9 cellular contexts compared by ENCODE assay signal in the genomic region with DNA sequence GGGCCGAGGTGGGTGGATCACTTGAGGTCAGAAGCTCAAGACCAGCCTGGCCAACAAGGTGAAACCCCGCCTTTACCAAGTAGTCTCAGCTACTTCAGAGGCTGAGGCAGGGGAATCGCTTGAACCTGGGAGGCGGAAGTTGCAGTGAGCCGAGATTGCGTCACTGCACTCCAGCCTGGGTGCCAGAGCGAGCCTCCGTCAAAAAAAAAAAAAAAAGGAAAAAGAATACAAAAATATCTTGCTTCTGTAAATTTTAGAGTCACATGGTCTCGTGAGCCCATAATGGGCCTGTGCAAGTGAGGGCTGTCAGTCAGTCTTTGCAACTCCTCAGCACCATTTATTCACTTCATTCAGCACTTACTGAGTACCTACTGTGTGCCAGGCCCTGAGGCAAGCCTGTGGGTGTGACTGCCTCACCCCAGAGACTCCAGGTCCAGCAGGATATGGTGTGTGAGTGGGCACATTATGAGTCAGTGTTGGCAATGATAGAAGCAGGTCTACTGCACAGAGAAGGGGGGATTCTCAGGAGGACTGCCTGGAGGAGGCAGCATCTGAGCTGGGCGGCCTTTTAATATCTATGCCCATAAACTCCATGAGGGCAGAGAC. TPM values are rescaled to one million over a fixed set of nuclear protein-coding genes. Genes with fewer than 3 reads are reported as not detected.
DNase-seq lines count a peak whose midpoint lies in the region; ATAC-seq, FAIRE-seq and TF ChIP-seq lines count a peak whose summit lies in the region.
"Had no signal": no experiment of that assay in that cellular context is flagged by ENCODE, and none has a peak within 500 bp of the region (broad histone marks: within the 10 kb centered on the region; RNA-seq: fewer than 3 reads in every experiment).

No MANE protein-coding gene starts in this region.

- POLR2A ChIA-PET in naive thymus-derived CD8-positive, alpha-beta T cell (lab: Charles Lee) = interaction anchor here (0.5 kb wide), 1 partner anchor 17 kb away, joined by 4 read pairs; no protein-coding TSS in a partner anchor

- H3K27me3 ChIP-seq in WERI-Rb-1 (ENCODE audit: insufficient read depth, low read depth, severe bottlenecking) (no peaks in the 10 kb centered on the region), SJCRH30 (no peaks in the 10 kb centered on the region)

- H3K36me3 ChIP-seq in WERI-Rb-1 = no peaks in the 10 kb centered on the region
- H3K36me3 ChIP-seq in SJCRH30 = no peaks in the 10 kb centered on the region

- peak; percentile 56 for FAIRE-seq in GM12891 (lab: Jason Lieb, UNC)

- H3K27me3 Mint-ChIP-seq in naive thymus-derived CD8-positive, alpha-beta T cell = peaks cover 0 to 10% (median 6%) of the 10 kb centered on the region in 5 donors
- peaks cover 37% of the 10 kb centered on the region for H3K27me3 Mint-ChIP-seq in activated T-helper 2 cell treated with anti-CD3 and anti-CD28 coated beads, Interferon-gamma antibody, Interleukin-2, Interleukin-4, amounts not matched to agents 10 μg/mL and 5 μg/mL and 100 μg/mL, durations not matched to agents 14 hours and 24 hours and 36 hours (ENCODE audit: low read depth)

- no peaks in the 10 kb centered on the region for H3K36me3 Mint-ChIP-seq in activated naive CD4-positive, alpha-beta T cell treated with anti-CD3 and anti-CD28 coated beads, Interleukin-2, amount 50 U/mL, for 72 hours
- no peaks in the 10 kb centered on the region for H3K36me3 Mint-ChIP-seq in naive thymus-derived CD8-positive, alpha-beta T cell
- H3K36me3 Mint-ChIP-seq in activated T-helper 2 cell treated with anti-CD3 and anti-CD28 coated beads, Interferon-gamma antibody, Interleukin-2, Interleukin-4, amounts not matched to agents 10 μg/mL and 5 μg/mL and 100 μg/mL, durations not matched to agents 14 hours and 24 hours and 36 hours (ENCODE audit: low read depth) = no peaks in the 10 kb centered on the region

- H3K27ac Mint-ChIP-seq in activated naive CD4-positive, alpha-beta T cell treated with anti-CD3 and anti-CD28 coated beads, Interleukin-2, amount 50 U/mL, for 72 hours = peak overlapping the region; percentile 40 to 55
- H3K27ac Mint-ChIP-seq in naive thymus-derived CD8-positive, alpha-beta T cell = peak overlapping the region in 8 of 10 donors; percentile 13 to 84 (median 67)
- H3K27ac Mint-ChIP-seq in activated T-helper 2 cell treated with anti-CD3 and anti-CD28 coated beads, Interferon-gamma antibody, Interleukin-2, Interleukin-4, amounts not matched to agents 10 μg/mL and 5 μg/mL and 100 μg/mL, durations not matched to agents 14 hours and 24 hours and 36 hours = no peak overlapping the region

- peak; percentile 44 for ATAC-seq in HG02885 (IDR thresholded peaks at IDR 0.05; ENCODE audit: poor library complexity, unreplicated experiment)
- peak; percentile 20 to 71 for ATAC-seq in activated naive CD4-positive, alpha-beta T cell treated with anti-CD3 and anti-CD28 coated beads, Interleukin-2, amount 50 U/mL, for 72 hours
- peak; percentile 57 to 78 for ATAC-seq in naive thymus-derived CD8-positive, alpha-beta T cell

- intact Hi-C loops in activated T-helper 2 cell treated with anti-CD3 and anti-CD28 coated beads, Interferon-gamma antibody, Interleukin-2, Interleukin-4, amounts not matched to agents 10 μg/mL and 5 μg/mL and 100 μg/mL, durations not matched to agents 14 hours and 24 hours and 36 hours (cut with micrococcal nuclease) = no loop called here

- no peak for TF ChIP-seq POLR2A in GM12891 (IDR thresholded peaks at IDR 0.05; ENCODE audit: low read depth, low read length)

- no peak for TF ChIP-seq CTCF in WERI-Rb-1 (IDR thresholded peaks at IDR 0.05; ENCODE audit: low read depth, low read length)

- H3K4me3 ChIP-seq in WERI-Rb-1 (ENCODE audit: low read depth, low read length) (no peak overlapping the region), SJCRH30 (no peak overlapping the region)
- H3K4me3 ChIP-seq: skin epidermis had no signal

- peaks cover 12 to 26% (median 19%) of the 10 kb centered on the region in 4 donors for H3K4me1 Mint-ChIP-seq in naive thymus-derived CD8-positive, alpha-beta T cell
- H3K4me1 Mint-ChIP-seq in activated T-helper 2 cell treated with anti-CD3 and anti-CD28 coated beads, Interferon-gamma antibody, Interleukin-2, Interleukin-4, amounts not matched to agents 10 μg/mL and 5 μg/mL and 100 μg/mL, durations not matched to agents 14 hours and 24 hours and 36 hours (ENCODE audit: low read depth) = peaks cover 15% of the 10 kb centered on the region

- H3K27ac ChIP-seq in WERI-Rb-1 (no peak overlapping the region), SJCRH30 (no peak overlapping the region)

- no peaks in the 10 kb centered on the region for H3K9me3 Mint-ChIP-seq in activated naive CD4-positive, alpha-beta T cell treated with anti-CD3 and anti-CD28 coated beads, Interleukin-2, amount 50 U/mL, for 72 hours
- no peaks in the 10 kb centered on the region for H3K9me3 Mint-ChIP-seq in naive thymus-derived CD8-positive, alpha-beta T cell
- no peaks in the 10 kb centered on the region for H3K9me3 Mint-ChIP-seq in activated T-helper 2 cell treated with anti-CD3 and anti-CD28 coated beads, Interferon-gamma antibody, Interleukin-2, Interleukin-4, amounts not matched to agents 10 μg/mL and 5 μg/mL and 100 μg/mL, durations not matched to agents 14 hours and 24 hours and 36 hours

- DNase-seq in GM12891 (ENCODE audit: insufficient read length, low spot score) = no peak
- DNase-seq in activated naive CD4-positive, alpha-beta T cell treated with anti-CD3 and anti-CD28 coated beads, Interleukin-2, amount 50 U/mL, for 72 hours (ENCODE audit: low spot score in 2 of 2) = peak in 1 of 2 donors; percentile 67
- DNase-seq in naive thymus-derived CD8-positive, alpha-beta T cell = peak in 8 of 10 donors; percentile 27 to 71 (median 49)
- DNase-seq in WERI-Rb-1 = no peak
- no peak for DNase-seq in glomerular visceral epithelial cell (ENCODE audit: extremely low spot score)
- DNase-seq in activated T-helper 2 cell treated with anti-CD3 and anti-CD28 coated beads, Interferon-gamma antibody, Interleukin-2, Interleukin-4, amounts not matched to agents 10 μg/mL and 5 μg/mL and 100 μg/mL, durations not matched to agents 14 hours and 24 hours and 36 hours (ENCODE audit: low spot score) = no peak
- no peak for DNase-seq in SJCRH30

- no peaks in the 10 kb centered on the region for H3K9me3 ChIP-seq in WERI-Rb-1 (ENCODE audit: severe bottlenecking)
- H3K9me3 ChIP-seq in SJCRH30 (replicated peaks) = no peaks in the 10 kb centered on the region

- peaks cover 23% of the 10 kb centered on the region for H3K4me1 ChIP-seq in SJCRH30

- H3K4me3 Mint-ChIP-seq in naive thymus-derived CD8-positive, alpha-beta T cell = peak overlapping the region; percentile 4 to 81 (median 61)
- H3K4me3 Mint-ChIP-seq in activated T-helper 2 cell treated with anti-CD3 and anti-CD28 coated beads, Interferon-gamma antibody, Interleukin-2, Interleukin-4, amounts not matched to agents 10 μg/mL and 5 μg/mL and 100 μg/mL, durations not matched to agents 14 hours and 24 hours and 36 hours (ENCODE audit: low read depth) = no peak overlapping the region

TF ChIP-seq in GM12891, 5 proteins besides CTCF, POLR2A, EP300 and RAD21:
- no peak for TF ChIP-seq SPI1 (IDR thresholded peaks at IDR 0.05; ENCODE audit: low read depth, low read length)
- no peak for TF ChIP-seq POLR2AphosphoS5 (IDR thresholded peaks at IDR 0.05; ENCODE audit: low read depth, low read length)
- TF ChIP-seq TAF1 (IDR thresholded peaks at IDR 0.05; ENCODE audit: low read depth, low read length) = no peak
- TF ChIP-seq PAX5 (IDR thresholded peaks at IDR 0.05; ENCODE audit: insufficient read depth, low read length, severe bottlenecking) = no peak
- TF ChIP-seq POU2F2 (IDR thresholded peaks at IDR 0.05; ENCODE audit: low read depth, low read length) = no peak

RNA-seq across cellular contexts. Expression of a gene that starts 46.7 kb away (rescaled TPM):
- polyA plus RNA-seq in GM12891 (2012; ENCODE audit: low read depth, missing spikeins) = 156 TPM
- 100 to 1,000 TPM; 132 to 168 TPM for total RNA-seq in activated naive CD4-positive, alpha-beta T cell treated with anti-CD3 and anti-CD28 coated beads, Interleukin-2, amount 50 U/mL, for 72 hours
- total RNA-seq in naive thymus-derived CD8-positive, alpha-beta T cell = 100 to 1,000 TPM; 193 to 211 TPM
- 10 to 100 TPM; 46.6 to 65.2 (median 54.2) TPM for polyA plus RNA-seq in naive thymus-derived CD8-positive, alpha-beta T cell
- 190 and 202 TPM in 2 replicates for total RNA-seq in activated T-helper 2 cell treated with anti-CD3 and anti-CD28 coated beads, Interferon-gamma antibody, Interleukin-2, Interleukin-4, amounts not matched to agents 10 μg/mL and 5 μg/mL and 100 μg/mL, durations not matched to agents 14 hours and 24 hours and 36 hours
- total RNA-seq in SJCRH30 (2014; rRNA removed; shearing (Covaris generic)) = 91.3 and 103 TPM in 2 replicates

Comparison
In these comparisons a context has a peak if more than half of its experiments do, and no peak if none do; other contexts are left out.
1. DNase-seq: peak in naive thymus-derived CD8-positive, alpha-beta T cell (8 of 10); none in GM12891 (single experiment), WERI-Rb-1 (single experiment), glomerular visceral epithelial cell (single experiment), activated T-helper 2 cell treated with anti-CD3 and anti-CD28 coated beads, Interferon-gamma antibody, Interleukin-2, Interleukin-4, amounts not matched to agents 10 μg/mL and 5 μg/mL and 100 μg/mL, durations not matched to agents 14 hours and 24 hours and 36 hours (single experiment) and SJCRH30 (0 of 2).
2. Peak in every context shown above with its lines, with median percentiles within 50 percentile points of each other: ATAC-seq.